Comparison of ENCODE assay signal across 10 cellular contexts in the genomic region with DNA sequence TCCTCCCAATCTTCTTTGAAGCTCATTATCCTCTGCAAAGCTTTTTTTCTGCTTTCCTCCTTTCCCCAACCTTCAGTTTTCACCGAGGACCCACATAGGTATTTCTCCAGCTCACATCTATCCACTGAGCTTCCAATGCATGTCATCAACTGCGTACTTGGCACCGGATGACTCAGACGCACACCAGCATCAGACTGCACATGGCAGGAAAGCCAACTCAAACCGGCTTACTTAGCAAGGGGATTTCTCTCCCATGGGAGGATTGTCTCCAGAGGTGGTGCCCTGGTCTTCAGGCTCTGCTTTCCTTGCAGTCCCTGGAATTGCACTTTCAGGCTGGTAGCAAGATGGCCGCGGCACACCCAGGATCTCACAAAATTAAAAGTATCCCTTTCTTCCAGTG. TPM values are rescaled to one million over a fixed set of nuclear protein-coding genes. Genes with fewer than 3 reads are reported as not detected.
DNase-seq lines count a peak whose midpoint lies in the region; ATAC-seq, FAIRE-seq and TF ChIP-seq lines count a peak whose summit lies in the region.
"Had no signal": no experiment of that assay in that cellular context is flagged by ENCODE, and none has a peak within 500 bp of the region (broad histone marks: within the 10 kb centered on the region; RNA-seq: fewer than 3 reads in every experiment).

No MANE protein-coding gene starts in this region.

- no peak for TF ChIP-seq CTCF in astrocyte (IDR thresholded peaks at IDR 0.05; ENCODE audit: insufficient read depth, low read depth, low read length)
- no peak for TF ChIP-seq CTCF in right lobe of liver (IDR thresholded peaks at IDR 0.05)
- no peak for TF ChIP-seq CTCF in tibial artery (IDR thresholded peaks at IDR 0.05)

- H3K4me3 Mint-ChIP-seq in activated CD4-positive, alpha-beta T cell treated with anti-CD3 and anti-CD28 coated beads for 36 hours = peak overlapping the region; percentile 94
- H3K4me3 Mint-ChIP-seq in astrocyte (ENCODE audit: unreplicated experiment) = peak overlapping the region; percentile 83

- no peak overlapping the region for H2AFZ ChIP-seq in astrocyte (ENCODE audit: low read depth, low read length)

- DNase-seq in activated CD4-positive, alpha-beta T cell treated with anti-CD3 and anti-CD28 coated beads for 36 hours = peak; percentile 65
- no peak for DNase-seq in activated CD4-positive, alpha-beta T cell treated with anti-CD3 and anti-CD28 coated beads, Interleukin-2, amount 50 U/mL, for 4 hours
- DNase-seq in astrocyte (ENCODE audit: low read depth) = peak; percentile 56
- no peak for DNase-seq in right lobe of liver
- no peak for DNase-seq in tibial artery
- no peak for DNase-seq in NCI-H1694 (lab: John Stamatoyannopoulos, UW)

- H3K4me1 ChIP-seq in astrocyte (ENCODE audit: insufficient read depth, low read length) (peaks cover 16% of the 10 kb centered on the region), right lobe of liver (peaks cover 0 to 30% (median 17%) of the 10 kb centered on the region in 4 donors), tibial artery (peaks cover 0 to 37% (median 26%) of the 10 kb centered on the region in 4 donors)

- H3K27me3 Mint-ChIP-seq in activated CD4-positive, alpha-beta T cell treated with anti-CD3 and anti-CD28 coated beads for 36 hours = no peaks in the 10 kb centered on the region
- H3K27me3 Mint-ChIP-seq in astrocyte (ENCODE audit: low read depth, unreplicated experiment) = no peaks in the 10 kb centered on the region

- no peak for FAIRE-seq in astrocyte (lab: Jason Lieb, UNC)

- H3K4me2 ChIP-seq in astrocyte (ENCODE audit: low read length) = peak overlapping the region; percentile 93

- peaks cover 11% of the 10 kb centered on the region for H3K79me2 ChIP-seq in astrocyte (ENCODE audit: insufficient read depth, low read length)

- peak overlapping the region; percentile 65 for H3K27ac ChIP-seq in astrocyte (ENCODE audit: low read depth, low read length)
- peak overlapping the region; percentile 88 to 91 (median 91) for H3K27ac ChIP-seq in right lobe of liver
- H3K27ac ChIP-seq in tibial artery = peak overlapping the region; percentile 91 to 94

- ATAC-seq in activated CD4-positive, alpha-beta T cell treated with anti-CD3 and anti-CD28 coated beads for 36 hours = no peak
- ATAC-seq in right lobe of liver (no peak), GM19328 (IDR thresholded peaks at IDR 0.05; ENCODE audit: unreplicated experiment) (no peak), HG03565 (IDR thresholded peaks at IDR 0.05; ENCODE audit: unreplicated experiment) (no peak)

- 70% methylated on average over 7 of the region's 7 CpGs for WGBS in right lobe of liver (ENCODE audit: insufficient coverage, low coverage, low lambda C conversion rate, missing lambda C conversion rate)

- POLR2A ChIA-PET in activated CD4-positive, alpha-beta T cell treated with anti-CD3 and anti-CD28 coated beads for 36 hours (lab: Charles Lee) = interaction anchor here (0.7 to 1.3 kb wide), 2 partner anchors 31 to 1753 kb away, joined by 3 read pairs; no protein-coding TSS in a partner anchor

- intact Hi-C loops in activated CD4-positive, alpha-beta T cell treated with anti-CD3 and anti-CD28 coated beads for 36 hours (cut with DNase I, micrococcal nuclease) = loop anchor here (5.0 kb wide), 2 partner anchors 132 to 447 kb away; no protein-coding TSS in a partner anchor
- intact Hi-C loops in right lobe of liver (cut with DNase I) (loop anchor here in 1 of 2 donors (10.0 kb wide), 1 partner anchor 70 kb away; a partner anchor contains a TSS), tibial artery (cut with DNase I; ENCODE audit: low total_unique reads) (loop anchor here (5.0 kb wide), 1 partner anchor 67 kb away; no protein-coding TSS in a partner anchor)

- peak overlapping the region; percentile 81 for H3K9ac ChIP-seq in astrocyte (ENCODE audit: low read length)

- H4K20me1 ChIP-seq in astrocyte (ENCODE audit: insufficient read depth, low read length) = peaks cover 11% of the 10 kb centered on the region

- H3K9me3 Mint-ChIP-seq in activated CD4-positive, alpha-beta T cell treated with anti-CD3 and anti-CD28 coated beads for 36 hours (ENCODE audit: low read depth) = no peaks in the 10 kb centered on the region
- H3K9me3 Mint-ChIP-seq in astrocyte (ENCODE audit: unreplicated experiment) = no peaks in the 10 kb centered on the region

- H3K36me3 ChIP-seq in astrocyte (ENCODE audit: insufficient read depth, low read length) = no peaks in the 10 kb centered on the region
- H3K36me3 ChIP-seq in right lobe of liver = no peaks in the 10 kb centered on the region
- no peaks in the 10 kb centered on the region for H3K36me3 ChIP-seq in tibial artery
- H3K36me3 ChIP-seq: ovary had no signal

- TF ChIP-seq POLR2A in right lobe of liver (IDR thresholded peaks at IDR 0.05) = no peak

- peaks cover 9% of the 10 kb centered on the region for H3K36me3 Mint-ChIP-seq in activated CD4-positive, alpha-beta T cell treated with anti-CD3 and anti-CD28 coated beads for 36 hours (ENCODE audit: low read depth)
- no peaks in the 10 kb centered on the region for H3K36me3 Mint-ChIP-seq in astrocyte (ENCODE audit: low read depth, unreplicated experiment)

- H3K4me1 Mint-ChIP-seq in activated CD4-positive, alpha-beta T cell treated with anti-CD3 and anti-CD28 coated beads for 36 hours = peaks cover 52% of the 10 kb centered on the region
- peaks cover 19% of the 10 kb centered on the region for H3K4me1 Mint-ChIP-seq in astrocyte (ENCODE audit: low read depth, unreplicated experiment)

- H3K27me3 ChIP-seq in astrocyte (ENCODE audit: insufficient read depth, low read length) (no peaks in the 10 kb centered on the region), right lobe of liver (no peaks in the 10 kb centered on the region), tibial artery (no peaks in the 10 kb centered on the region)
- H3K27me3 ChIP-seq: ovary, SJSA1 had no signal

- CTCF ChIA-PET in activated CD4-positive, alpha-beta T cell treated with anti-CD3 and anti-CD28 coated beads for 36 hours (lab: Charles Lee) = interaction anchor here (0.8 to 1.1 kb wide), 2 partner anchors 40 to 69 kb away, joined by 4 read pairs; no protein-coding TSS in a partner anchor

- H3K4me3 ChIP-seq in astrocyte (ENCODE audit: insufficient read depth, low read depth, low read length) (no peak overlapping the region), right lobe of liver (peak overlapping the region in 1 of 3 donors; percentile 58), tibial artery (peak overlapping the region; percentile 53 to 65)

- H3K27ac Mint-ChIP-seq in activated CD4-positive, alpha-beta T cell treated with anti-CD3 and anti-CD28 coated beads for 36 hours = peak overlapping the region; percentile 96
- H3K27ac Mint-ChIP-seq in astrocyte (ENCODE audit: unreplicated experiment) = peak overlapping the region; percentile 96

- H3K9me3 ChIP-seq in astrocyte (ENCODE audit: insufficient read depth, low read depth, low read length) = no peaks in the 10 kb centered on the region
- H3K9me3 ChIP-seq in right lobe of liver = no peaks in the 10 kb centered on the region
- H3K9me3 ChIP-seq in tibial artery = no peaks in the 10 kb centered on the region
- H3K9me3 ChIP-seq: ovary, SJSA1 had no signal

RNA-seq across cellular contexts. Expression of a gene that starts 1.7 kb away (rescaled TPM):
- total RNA-seq in activated CD4-positive, alpha-beta T cell treated with anti-CD3 and anti-CD28 coated beads for 36 hours = 10 to 100 TPM; 22.7 to 25.9 TPM
- total RNA-seq in astrocyte = 21.5 and 25.0 TPM in 2 replicates
- 10 to 100 TPM; 23.3 to 42.4 (median 26.5) TPM for total RNA-seq in right lobe of liver

Comparison
In these comparisons a context has a peak if more than half of its experiments do, and no peak if none do; other contexts are left out.
1. DNase-seq: peak in activated CD4-positive, alpha-beta T cell treated with anti-CD3 and anti-CD28 coated beads for 36 hours (single experiment) and astrocyte (single experiment); none in activated CD4-positive, alpha-beta T cell treated with anti-CD3 and anti-CD28 coated beads, Interleukin-2, amount 50 U/mL, for 4 hours (0 of 2), right lobe of liver (0 of 3), tibial artery (0 of 2) and NCI-H1694 (single experiment).
2. Peak in every context shown above with its lines, with median percentiles within 50 percentile points of each other: H3K27ac ChIP-seq.